In genomic region chr2:176110975-176111663, GRCh38 we compare ENCODE assay signal across 8 cellular contexts. TPM values are rescaled to one million over a fixed set of nuclear protein-coding genes. Genes with fewer than 3 reads are reported as not detected.
DNase-seq lines count a peak whose midpoint lies in the region; ATAC-seq and TF ChIP-seq lines count a peak whose summit lies in the region.

No MANE protein-coding gene starts in this region.

- no peak overlapping the region for H3K56ac ChIP-seq in IMR-90 (ENCODE audit: extremely low read depth, insufficient read depth, low read length)

- H3K9me1 ChIP-seq in IMR-90 (ENCODE audit: insufficient read depth, low read length) = no peaks in the 10 kb centered on the region

- no peak for TF ChIP-seq RAD21 in IMR-90 (IDR thresholded peaks at IDR 0.05; ENCODE audit: low read length)

- no peak overlapping the region for H4K8ac ChIP-seq in IMR-90 (ENCODE audit: low read depth in 2 of 2, low read length in 2 of 2)

- no peak overlapping the region for H3K23ac ChIP-seq in IMR-90 (ENCODE audit: low read depth, low read length)

- no peak overlapping the region for H3K4me2 ChIP-seq in IMR-90 (ENCODE audit: low read depth, low read length)
- peak overlapping the region; percentile 73 for H3K4me2 ChIP-seq in hepatocyte

- H2BK120ac ChIP-seq in IMR-90 (ENCODE audit: low read depth, low read length) = no peak overlapping the region

- no peak overlapping the region for H2AK5ac ChIP-seq in IMR-90 (ENCODE audit: low read depth, low read length)

- TF ChIP-seq POLR2A in IMR-90 (IDR thresholded peaks at IDR 0.05; ENCODE audit: low read depth, low read length) (no peak), GM18505 (IDR thresholded peaks at IDR 0.05; ENCODE audit: borderline replicate concordance, extremely low read depth, insufficient read depth, insufficient read length) (no peak)

- no peak overlapping the region for H3K18ac ChIP-seq in IMR-90 (ENCODE audit: low read depth, low read length)

- H4K20me1 ChIP-seq in IMR-90 (ENCODE audit: insufficient read depth, low read length) = no peaks in the 10 kb centered on the region
- peaks cover 56% of the 10 kb centered on the region for H4K20me1 ChIP-seq in hepatocyte (ENCODE audit: insufficient read depth, poor library complexity, severe bottlenecking)

- no peak overlapping the region for H3K4me3 ChIP-seq in IMR-90 (ENCODE audit: insufficient read depth, low read depth, low read length)
- no peak overlapping the region for H3K4me3 ChIP-seq in hepatocyte

- no peak overlapping the region for H2AK9ac ChIP-seq in IMR-90 (replicated peaks; ENCODE audit: low read depth, low read length, poor library complexity)

- dilution Hi-C loops in IMR-90 (cut with HindIII; ENCODE audit: low sequenced_read_pairs, unreplicated experiment) = no loop called here

- peaks cover 89% of the 10 kb centered on the region for H3K27me3 ChIP-seq in IMR-90 (ENCODE audit: control insufficient read depth, insufficient read depth, low read length)
- peaks cover 94% of the 10 kb centered on the region for H3K27me3 ChIP-seq in hepatocyte

- H3K36me3 ChIP-seq in IMR-90 (ENCODE audit: control insufficient read depth, insufficient read depth, low read length) (no peaks in the 10 kb centered on the region), hepatocyte (replicated peaks; ENCODE audit: insufficient read depth, low read depth) (no peaks in the 10 kb centered on the region)

- DNase-seq in Daoy (ENCODE audit: low read depth) = peak; percentile 69
- DNase-seq in IMR-90 = peak; percentile 28
- peak; percentile 72 for DNase-seq in SK-MEL-5 (ENCODE audit: low read depth, low spot score)
- peak; percentile 76 for DNase-seq in hepatocyte (ENCODE audit: low spot score)
- DNase-seq in sciatic nerve (ENCODE audit: low spot score) = no peak
- DNase-seq in cerebellar nuclear complex (lab: John Stamatoyannopoulos, UW) = no peak

- CTCF ChIA-PET in IMR-90 (lab: Yijun Ruan, JAX) = interaction anchor here (0.6 to 1.3 kb wide), 4 partner anchors 13 to 543 kb away, joined by 3 to 4 read pairs (median 3); no protein-coding TSS in a partner anchor

- no peak overlapping the region for H4K5ac ChIP-seq in IMR-90 (ENCODE audit: low read depth, low read length)

- WGBS in IMR-90 (ENCODE audit: extremely low coverage in 2 of 2, insufficient read length in 1 of 2), 2 experiments = 1% methylated on average over 7 of the region's 20 CpGs; no CpG with 5 or more reads in 1 of the 2 experiments
- WGBS in hepatocyte (ENCODE audit: low lambda C conversion rate, missing lambda C conversion rate) = 15% methylated on average over 20 of the region's 20 CpGs

- no TSS peak for BruUV-seq in IMR-90 (replicated peaks; lab: Mats Ljungman, UMichigan)

- POLR2A ChIA-PET in IMR-90 (lab: Charles Lee; ENCODE audit: unreplicated experiment) = no interaction called here

- H3K4me1 ChIP-seq in IMR-90 (ENCODE audit: control insufficient read depth, insufficient read depth, low read length) = no peaks in the 10 kb centered on the region
- H3K4me1 ChIP-seq in hepatocyte (ENCODE audit: insufficient read depth) = no peaks in the 10 kb centered on the region

- H2AFZ ChIP-seq in IMR-90 (replicated peaks; ENCODE audit: low read length, poor library complexity) = no peak overlapping the region
- H2AFZ ChIP-seq in hepatocyte = no peak overlapping the region

- H2BK15ac ChIP-seq in IMR-90 (ENCODE audit: low read depth, low read length) = no peak overlapping the region

- in situ Hi-C loops in IMR-90 (cut with MboI; ENCODE audit: low sequenced_read_pairs) (no loop called here), SK-MEL-5 (cut with HindIII; ENCODE audit: low pct_unique_long_range_greater_than_20kb, low sequenced_read_pairs) (no loop called here)

- intact Hi-C loops in IMR-90 (cut with micrococcal nuclease) (loop anchor here (1.0 kb wide), 1 partner anchor 24 kb away; no protein-coding TSS in a partner anchor), sciatic nerve (cut with DNase I) (no loop called here)

- peak; percentile 50 for TF ChIP-seq CTCF in IMR-90 (conservative IDR thresholded peaks at IDR 0.05; ENCODE audit: low read depth, low read length)
- peak; percentile 82 for TF ChIP-seq CTCF in hepatocyte (IDR thresholded peaks at IDR 0.05; ENCODE audit: poor library complexity)

- no peak overlapping the region for H2BK5ac ChIP-seq in IMR-90 (ENCODE audit: low read depth, low read length, poor library complexity, severe bottlenecking)

- H3K9me3 ChIP-seq in IMR-90 (ENCODE audit: control insufficient read depth, insufficient read depth, low read length) (peaks cover 5% of the 10 kb centered on the region), hepatocyte (ENCODE audit: low read depth) (peaks cover 3% of the 10 kb centered on the region)

- H3K79me1 ChIP-seq in IMR-90 (ENCODE audit: low read depth in 1 of 2, low read length in 2 of 2) = no peaks in the 10 kb centered on the region

- H4K91ac ChIP-seq in IMR-90 (ENCODE audit: insufficient read depth, low read depth, low read length) = no peak overlapping the region

- no peak overlapping the region for H3K4ac ChIP-seq in IMR-90 (ENCODE audit: low read depth, low read length)

- H3K14ac ChIP-seq in IMR-90 (replicated peaks; ENCODE audit: low read depth, low read length) = no peak overlapping the region

- no peak overlapping the region for H2BK20ac ChIP-seq in IMR-90 (ENCODE audit: low read depth, low read length)

- ATAC-seq in IMR-90 (ENCODE audit: low read depth) = 0 out of 2 replicates have a peak, but pooled peaks have one; percentile 50
- ATAC-seq in sciatic nerve = no peak
- no peak for ATAC-seq in HG02759 (IDR thresholded peaks at IDR 0.05; ENCODE audit: unreplicated experiment)
- ATAC-seq in GM18505 (IDR thresholded peaks at IDR 0.05; ENCODE audit: unreplicated experiment) = no peak

- no peaks in the 10 kb centered on the region for H3K9me2 ChIP-seq in hepatocyte (replicated peaks; ENCODE audit: insufficient read depth)

- peaks cover 69% of the 10 kb centered on the region for H3K79me2 ChIP-seq in hepatocyte

- no peak overlapping the region for H3K9ac ChIP-seq in IMR-90 (ENCODE audit: low read depth, low read length)

- H3K27ac ChIP-seq in IMR-90 (ENCODE audit: insufficient read depth, low read length) (no peak overlapping the region), hepatocyte (no peak overlapping the region)

TF ChIP-seq in IMR-90, 13 proteins besides CTCF, POLR2A, EP300 and RAD21 (continues in another document):
- TF ChIP-seq BHLHE40 (IDR thresholded peaks at IDR 0.05; ENCODE audit: low read depth, low read length) = no peak

RNA-seq across cellular contexts. Expression of gene HOXD11, which starts 4.0 kb away (rescaled TPM):
- total RNA-seq in Daoy (2014; rRNA removed; shearing (Covaris generic)) = 13.4 and 14.0 TPM in 2 replicates
- not detected in 2 replicates for total RNA-seq in IMR-90 (2012; rRNA removed)
- not detected in 2 replicates for polyA plus RNA-seq in IMR-90 (2012; rRNA removed)
- polyA plus RNA-seq in IMR-90 (2012; cell fraction: cytosol; rRNA removed) = not detected in 2 replicates
- polyA plus RNA-seq in IMR-90 (2012; cell fraction: nucleus; rRNA removed; ENCODE audit: low replicate concordance) = not detected in 2 replicates
- 0.37 and 0.53 TPM in 2 replicates for total RNA-seq in SK-MEL-5 (2014; rRNA removed; shearing (Covaris generic))
- polyA plus RNA-seq in SK-MEL-5 (2015; cell fraction: cytosol; rRNA removed) = 0.30 and 1.0 TPM in 2 replicates
- 0.56 TPM in 1 of 2 replicates, not detected in the other for polyA plus RNA-seq in SK-MEL-5 (2015; cell fraction: nucleus; rRNA removed)
- total RNA-seq in hepatocyte = 5.7 and 6.3 TPM in 2 replicates
- polyA plus RNA-seq in hepatocyte = 9.9 and 11.5 TPM in 2 replicates
- 0.40 TPM for total RNA-seq in sciatic nerve

RNA-seq across cellular contexts. Expression of gene HOXD10, which starts 5.5 kb away (rescaled TPM):
- total RNA-seq in Daoy (2014; rRNA removed; shearing (Covaris generic)) = 14.8 and 18.6 TPM in 2 replicates
- not detected in 2 replicates for total RNA-seq in IMR-90 (2012; rRNA removed)
- polyA plus RNA-seq in IMR-90 (2012; rRNA removed) = not detected in 2 replicates
- polyA plus RNA-seq in IMR-90 (2012; cell fraction: cytosol; rRNA removed) = not detected in 2 replicates
- not detected in 2 replicates for polyA plus RNA-seq in IMR-90 (2012; cell fraction: nucleus; rRNA removed; ENCODE audit: low replicate concordance)
- total RNA-seq in SK-MEL-5 (2014; rRNA removed; shearing (Covaris generic)) = 1.3 TPM in 1 of 2 replicates, not detected in the other
- 0.29 TPM in 1 of 2 replicates, not detected in the other for polyA plus RNA-seq in SK-MEL-5 (2015; cell fraction: cytosol; rRNA removed)
- polyA plus RNA-seq in SK-MEL-5 (2015; cell fraction: nucleus; rRNA removed) = 0.32 and 1.7 TPM in 2 replicates
- 8.5 and 11.7 TPM in 2 replicates for total RNA-seq in hepatocyte
- 5.1 and 9.9 TPM in 2 replicates for polyA plus RNA-seq in hepatocyte
- total RNA-seq in sciatic nerve = 1.9 TPM

RNA-seq across cellular contexts. Expression of gene HOXD9, which starts 11.4 kb away (rescaled TPM):
- 2.5 and 3.1 TPM in 2 replicates for total RNA-seq in Daoy (2014; rRNA removed; shearing (Covaris generic))
- total RNA-seq in IMR-90 (2012; rRNA removed) (not detected in 2 replicates), hepatocyte (2.4 and 2.9 TPM in 2 replicates), sciatic nerve (4.9 TPM)
- polyA plus RNA-seq in IMR-90 (2012; rRNA removed) (not detected in 2 replicates), hepatocyte (3.0 and 4.7 TPM in 2 replicates)
- not detected in 2 replicates for polyA plus RNA-seq in IMR-90 (2012; cell fraction: cytosol; rRNA removed)
- not detected in 2 replicates for polyA plus RNA-seq in IMR-90 (2012; cell fraction: nucleus; rRNA removed; ENCODE audit: low replicate concordance)
- total RNA-seq in SK-MEL-5 (2014; rRNA removed; shearing (Covaris generic)) = 0.18 and 0.59 TPM in 2 replicates
- 0.85 TPM in 2 replicates for polyA plus RNA-seq in SK-MEL-5 (2015; cell fraction: cytosol; rRNA removed)
- polyA plus RNA-seq in SK-MEL-5 (2015; cell fraction: nucleus; rRNA removed) = 2.3 and 4.1 TPM in 2 replicates

RNA-seq across cellular contexts. Expression of gene HOXD12, which starts 11.5 kb away (rescaled TPM):
- 0.46 TPM in 1 of 2 replicates, not detected in the other for total RNA-seq in Daoy (2014; rRNA removed; shearing (Covaris generic))
- not detected in 2 replicates for total RNA-seq in IMR-90 (2012; rRNA removed)
- not detected in 2 replicates for polyA plus RNA-seq in IMR-90 (2012; rRNA removed)
- polyA plus RNA-seq in IMR-90 (2012; cell fraction: cytosol; rRNA removed) = not detected in 2 replicates
- polyA plus RNA-seq in IMR-90 (2012; cell fraction: nucleus; rRNA removed; ENCODE audit: low replicate concordance) = not detected in 2 replicates
- 0.42 TPM in 1 of 2 replicates, not detected in the other for total RNA-seq in SK-MEL-5 (2014; rRNA removed; shearing (Covaris generic))
- 0.06 and 0.48 TPM in 2 replicates for polyA plus RNA-seq in SK-MEL-5 (2015; cell fraction: cytosol; rRNA removed)
- 0.28 and 0.80 TPM in 2 replicates for polyA plus RNA-seq in SK-MEL-5 (2015; cell fraction: nucleus; rRNA removed)
- total RNA-seq in hepatocyte = 17.9 and 29.0 TPM in 2 replicates
- polyA plus RNA-seq in hepatocyte = 3.1 and 3.3 TPM in 2 replicates
- total RNA-seq in sciatic nerve = not detected

RNA-seq across cellular contexts. Expression of gene HOXD8, which starts 18.4 kb away (rescaled TPM):
- 9.7 and 9.9 TPM in 2 replicates for total RNA-seq in Daoy (2014; rRNA removed; shearing (Covaris generic))
- total RNA-seq in IMR-90 (2012; rRNA removed) (not detected in 2 replicates), hepatocyte (1.3 TPM in 2 replicates), sciatic nerve (11.9 TPM)
- polyA plus RNA-seq in IMR-90 (2012; rRNA removed) (not detected in 2 replicates), hepatocyte (0.77 TPM in 1 of 2 replicates, not detected in the other)
- not detected in 2 replicates for polyA plus RNA-seq in IMR-90 (2012; cell fraction: cytosol; rRNA removed)
- not detected in 2 replicates for polyA plus RNA-seq in IMR-90 (2012; cell fraction: nucleus; rRNA removed; ENCODE audit: low replicate concordance)
- total RNA-seq in SK-MEL-5 (2014; rRNA removed; shearing (Covaris generic)) = 14.5 and 19.7 TPM in 2 replicates
- 16.7 and 17.6 TPM in 2 replicates for polyA plus RNA-seq in SK-MEL-5 (2015; cell fraction: cytosol; rRNA removed)
- polyA plus RNA-seq in SK-MEL-5 (2015; cell fraction: nucleus; rRNA removed) = 8.1 and 21.4 TPM in 2 replicates

Comparison
In these comparisons a context has a peak if more than half of its experiments do, and no peak if none do; other contexts are left out.
1. DNase-seq: peak in Daoy (single experiment), IMR-90 (single experiment), SK-MEL-5 (single experiment) and hepatocyte (single experiment); none in sciatic nerve (single experiment) and cerebellar nuclear complex (0 of 2).